8 cellular contexts compared by ENCODE assay signal in genomic region chr2:121649652-121650553, GRCh38. TPM values are rescaled to one million over a fixed set of nuclear protein-coding genes. Genes with fewer than 3 reads are reported as not detected.
DNase-seq lines count a peak whose midpoint lies in the region; ATAC-seq and TF ChIP-seq lines count a peak whose summit lies in the region.

No MANE protein-coding gene starts in this region.

- no peaks in the 10 kb centered on the region for H3K27me3 ChIP-seq in AG04450 (ENCODE audit: control insufficient read depth, insufficient read depth, low read length)

- ATAC-seq in HG03196 (IDR thresholded peaks at IDR 0.05; ENCODE audit: unreplicated experiment) = peak; percentile 55
- peak; percentile 61 for ATAC-seq in activated B cell treated with CpG ODN at 0.5 μM for 24 hours (ENCODE audit: low read depth)

- peaks cover 51% of the 10 kb centered on the region for H3K4me1 Mint-ChIP-seq in activated B cell treated with CpG ODN at 0.5 μM for 24 hours

- CTCF ChIA-PET in AG04450 (lab: Charles Lee) = no interaction called here
- CTCF ChIA-PET in activated B cell treated with CpG ODN at 0.5 μM for 24 hours (lab: Charles Lee) = interaction anchor here (1.0 to 1.2 kb wide), 2 partner anchors 119 to 120 kb away, joined by 3 to 7 read pairs; partner anchors contain the start of gene RNU4ATAC

- peak; percentile 77 for DNase-seq in AG04450 (ENCODE audit: low read depth, low spot score)
- peak; percentile 86 for DNase-seq in NCI-H226
- DNase-seq in activated B cell treated with CpG ODN at 0.5 μM for 24 hours = peak; percentile 71
- DNase-seq in caudate nucleus (lab: John Stamatoyannopoulos, UW) = peak; percentile 24 to 93 (median 83)
- peak; percentile 93 for DNase-seq in islet precursor cell
- peak; percentile 78 for DNase-seq in stimulated activated CD4-positive, alpha-beta T cell treated with anti-CD3 and anti-CD28 coated beads, Interleukin-12 subunit alpha, Interleukin-12 subunit beta, amount 100 ng/mL, for 4 hours

- H3K27me3 Mint-ChIP-seq in activated B cell treated with CpG ODN at 0.5 μM for 24 hours = no peaks in the 10 kb centered on the region

- in situ Hi-C loops in GM18951 (cut with MboI; ENCODE audit: low sequenced_read_pairs, unreplicated experiment) = no loop called here

- H3K4me3 Mint-ChIP-seq in activated B cell treated with CpG ODN at 0.5 μM for 24 hours = peak overlapping the region; percentile 100

- peak overlapping the region; percentile 65 for H3K4me3 ChIP-seq in AG04450 (ENCODE audit: low read depth, low read length)

- peak; percentile 58 for TF ChIP-seq POLR2A in GM18951 (IDR thresholded peaks at IDR 0.05; ENCODE audit: extremely low read depth, insufficient read depth, insufficient read length)

- no peaks in the 10 kb centered on the region; the same call in 1 of the 2 replicates for H3K9me3 ChIP-seq in AG04450 (ENCODE audit: control insufficient read depth, insufficient read depth, low read length)

- peaks cover 14% of the 10 kb centered on the region for H3K36me3 Mint-ChIP-seq in activated B cell treated with CpG ODN at 0.5 μM for 24 hours (ENCODE audit: low read depth)

- POLR2A ChIA-PET in AG04450 (lab: Yijun Ruan, JAX) (interaction anchor here (0.6 to 3.5 kb wide), 15 partner anchors 15 to 254 kb away, joined by 3 to 79 read pairs (median 5); partner anchors contain the start of genes NIFK and RNU4ATAC), activated B cell treated with CpG ODN at 0.5 μM for 24 hours (lab: Charles Lee) (interaction anchor here (0.5 to 4.5 kb wide), 25 partner anchors 8 to 1473 kb away, joined by 3 to 268 read pairs (median 5); partner anchors contain the start of genes NIFK, RNU4ATAC and TSN)

- peak overlapping the region; percentile 100 for H3K27ac Mint-ChIP-seq in activated B cell treated with CpG ODN at 0.5 μM for 24 hours

- TF ChIP-seq CTCF in AG04450 (IDR thresholded peaks at IDR 0.05; ENCODE audit: low read depth, low read length) (no peak), activated B cell treated with CpG ODN at 0.5 μM for 24 hours (IDR thresholded peaks at IDR 0.05) (no peak)

- intact Hi-C loops in activated B cell treated with CpG ODN at 0.5 μM for 24 hours (cut with micrococcal nuclease) = loop anchor here (1.0 to 5.0 kb wide), 8 partner anchors 33 to 1973 kb away; partner anchors contain the start of genes NIFK, TMEM177 and TSN

- peak overlapping the region; percentile 92 for H3K27ac ChIP-seq in AG04450 (ENCODE audit: low read depth, low read length)
- H3K27ac ChIP-seq in caudate nucleus (ENCODE audit: low read depth, low read length) = peak overlapping the region; percentile 98

- H3K9me3 Mint-ChIP-seq in activated B cell treated with CpG ODN at 0.5 μM for 24 hours = no peaks in the 10 kb centered on the region

RNA-seq across cellular contexts. Expression of gene CLASP1, which starts 0.6 kb away (rescaled TPM):
- polyA plus RNA-seq in AG04450 (2011; rRNA removed) = 12.8 and 18.7 TPM in 2 replicates
- 62.0 and 73.8 TPM in 2 replicates for polyA minus RNA-seq in AG04450 (2011; rRNA and poly(A)+ RNA removed)
- 56.6 and 65.0 TPM in 2 replicates for total RNA-seq in activated B cell treated with CpG ODN at 0.5 μM for 24 hours

Comparison
In these comparisons a context has a peak if more than half of its experiments do, and no peak if none do; other contexts are left out.
1. Peak in every context shown above with its lines: DNase-seq, ATAC-seq, H3K4me3 ChIP-seq and H3K27ac ChIP-seq.